ENCODE assay signal across 15 cellular contexts in the genomic region with DNA sequence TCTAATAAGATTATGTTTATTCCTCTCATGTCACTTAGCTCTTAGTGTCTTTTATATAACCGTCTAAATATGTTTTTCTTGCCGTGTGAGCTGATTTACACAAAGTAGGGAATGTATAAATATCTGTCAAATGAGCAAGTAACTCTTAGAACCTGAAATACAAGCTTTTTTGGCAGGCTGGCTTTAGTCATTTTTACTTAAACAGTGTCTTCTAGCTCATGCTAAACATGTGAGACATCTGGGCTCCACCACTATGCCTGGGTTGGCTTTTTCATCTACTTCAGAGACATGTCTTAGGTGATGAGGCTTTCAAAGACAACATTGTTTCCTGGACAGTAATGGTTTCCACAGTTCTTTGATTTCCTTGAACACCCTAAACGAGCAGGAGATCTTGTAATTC.
A peak's percentile ranks its signal among the peaks of the same experiment; 100 is the strongest.
DNase-seq lines count a peak whose midpoint lies in the region; ATAC-seq and TF ChIP-seq lines count a peak whose summit lies in the region.
"Had no signal": no experiment of that assay in that cellular context is flagged by ENCODE, and none has a peak within 500 bp of the region (broad histone marks: within the 10 kb centered on the region; RNA-seq: fewer than 3 reads in every experiment).

No MANE protein-coding gene starts in this region.

- H3K4me3 ChIP-seq in WERI-Rb-1 (ENCODE audit: low read depth, low read length) (no peak overlapping the region), trophoblast cell (ENCODE audit: low read depth, low read length) (no peak overlapping the region), left lung (no peak overlapping the region)
- H3K4me3 ChIP-seq: BLaER1, GM12878 had no signal

- H2BK120ac ChIP-seq in trophoblast cell (ENCODE audit: insufficient read depth, low read length, poor library complexity), result no peak overlapping the region

- no peak overlapping the region for H4K91ac ChIP-seq in trophoblast cell (ENCODE audit: low read depth, low read length)

- H3K27ac ChIP-seq in WERI-Rb-1, result peak overlapping the region; percentile 7
- H3K27ac ChIP-seq in trophoblast cell (ENCODE audit: low read depth, low read length), result no peak overlapping the region
- H3K27ac ChIP-seq in left lung, result no peak overlapping the region
- H3K27ac ChIP-seq: BLaER1 had no signal

- H3K18ac ChIP-seq in trophoblast cell (ENCODE audit: low read length), result no peak overlapping the region

- DNase-seq in NCI-H82 (lab: John Stamatoyannopoulos, UW) (peak; percentile 66), NCI-H82 treated with DMSO at 0.1 percent for 48 hours (lab: John Stamatoyannopoulos, UW; ENCODE audit: unreplicated experiment) (no peak), WERI-Rb-1 (peak; percentile 28), trophoblast cell (peak; percentile 55 to 86), left lung (no peak), C1 segment of cervical spinal cord (lab: John Stamatoyannopoulos, UW) (no peak)
- no peak for DNase-seq in activated CD4-positive, alpha-beta T cell treated with anti-CD3 and anti-CD28 coated beads for 4 hours
- DNase-seq: 8988T; AML-193; CD4-positive, CD25-positive, alpha-beta regulatory T cell; DMS 273 treated with DMSO at 0.1 percent for 48 hours; GOT3; H9 had no signal

- peaks cover 0 to 3% of the 10 kb centered on the region in 2 experiments for H3K4me1 ChIP-seq in trophoblast cell (ENCODE audit: control insufficient read depth in 1 of 2, insufficient read depth in 2 of 2, low read length in 2 of 2)
- H3K4me1 ChIP-seq in left lung, result peaks cover 0 to 26% of the 10 kb centered on the region in 2 donors

- H3K36me3 ChIP-seq in WERI-Rb-1, result no peaks in the 10 kb centered on the region
- no peaks in the 10 kb centered on the region for H3K36me3 ChIP-seq in trophoblast cell (ENCODE audit: control insufficient read depth in 1 of 2, insufficient read depth in 2 of 2, low read length in 2 of 2)
- no peaks in the 10 kb centered on the region for H3K36me3 ChIP-seq in left lung
- H3K36me3 ChIP-seq: BLaER1 had no signal

- no peak overlapping the region for H2BK12ac ChIP-seq in trophoblast cell (ENCODE audit: low read length)

- H2AFZ ChIP-seq in trophoblast cell (ENCODE audit: insufficient read depth, low read length, poor library complexity), result no peak overlapping the region

- WGBS in trophoblast cell (ENCODE audit: extremely low coverage, insufficient coverage, insufficient read length), result no CpG with 5 or more reads among the region's 3 CpGs

- H3K79me2 ChIP-seq in trophoblast cell (ENCODE audit: control insufficient read depth, insufficient read depth, low read length, poor library complexity), result no peaks in the 10 kb centered on the region

- H3K9me3 ChIP-seq in WERI-Rb-1 (ENCODE audit: severe bottlenecking), result peaks cover 11% of the 10 kb centered on the region
- no peaks in the 10 kb centered on the region for H3K9me3 ChIP-seq in trophoblast cell (ENCODE audit: insufficient read depth, low read depth, low read length)
- peaks cover 0 to 3% of the 10 kb centered on the region in 2 donors for H3K9me3 ChIP-seq in left lung

- intact Hi-C loops in left lung (cut with DNase I), result no loop called here

- H4K8ac ChIP-seq in trophoblast cell (ENCODE audit: low read depth, low read length), result no peak overlapping the region

- H3K4me2 ChIP-seq in trophoblast cell (ENCODE audit: low read length), result no peak overlapping the region
- H3K4me2 ChIP-seq: BLaER1 had no signal

- no peak for ATAC-seq in left lung
- ATAC-seq: GM12878 had no signal

- no peak for TF ChIP-seq CTCF in WERI-Rb-1 (IDR thresholded peaks at IDR 0.05; ENCODE audit: low read depth, low read length)
- TF ChIP-seq CTCF in left lung (IDR thresholded peaks at IDR 0.05), result no peak

- H3K14ac ChIP-seq in trophoblast cell (ENCODE audit: low read length), result no peak overlapping the region

- H3K27me3 ChIP-seq in WERI-Rb-1 (ENCODE audit: insufficient read depth, low read depth, severe bottlenecking), result no peaks in the 10 kb centered on the region
- no peaks in the 10 kb centered on the region for H3K27me3 ChIP-seq in trophoblast cell (ENCODE audit: insufficient read depth, low read length)
- no peaks in the 10 kb centered on the region for H3K27me3 ChIP-seq in left lung
- H3K27me3 ChIP-seq: BLaER1 had no signal

- no peak overlapping the region for H3K9ac ChIP-seq in trophoblast cell (ENCODE audit: low read length)
- H3K9ac ChIP-seq: BLaER1 had no signal

- no peak overlapping the region for H3K23ac ChIP-seq in trophoblast cell (ENCODE audit: low read length)

- no peak overlapping the region for H2BK5ac ChIP-seq in trophoblast cell (ENCODE audit: low read depth, low read length, poor library complexity)

- H3K79me1 ChIP-seq in trophoblast cell (ENCODE audit: low read length), result no peaks in the 10 kb centered on the region

- no peak overlapping the region for H3K4ac ChIP-seq in trophoblast cell (ENCODE audit: low read depth, low read length)

- H4K12ac ChIP-seq in trophoblast cell (ENCODE audit: low read depth, low read length), result no peak overlapping the region

- H2AK5ac ChIP-seq in trophoblast cell (ENCODE audit: low read length), result no peak overlapping the region

Comparison
In these comparisons a context has a peak if more than half of its experiments do, and no peak if none do; other contexts are left out.
1. DNase-seq: peak in NCI-H82 (single experiment), WERI-Rb-1 (single experiment) and trophoblast cell (2 of 2); none in NCI-H82 treated with DMSO at 0.1 percent for 48 hours (single experiment), activated CD4-positive, alpha-beta T cell treated with anti-CD3 and anti-CD28 coated beads for 4 hours (0 of 2), left lung (0 of 2) and C1 segment of cervical spinal cord (0 of 14).